In genomic region chr4:174365018-174365587, GRCh38 we compare ENCODE assay signal across 8 cellular contexts.
DNase-seq lines count a peak whose midpoint lies in the region; ATAC-seq, FAIRE-seq and TF ChIP-seq lines count a peak whose summit lies in the region.

No MANE protein-coding gene starts in this region.

- no peaks in the 10 kb centered on the region for H3K27me3 Mint-ChIP-seq in endothelial cell (ENCODE audit: unreplicated experiment)

- peak in 3 of 4 donors; percentile 55 to 61 (median 57) for ATAC-seq in pancreas
- no peak for ATAC-seq in sciatic nerve
- no peak for ATAC-seq in omental fat pad (ENCODE audit: low FRiP score)

- H3K27ac Mint-ChIP-seq in endothelial cell (ENCODE audit: unreplicated experiment), result no peak overlapping the region

- H3K36me3 Mint-ChIP-seq in endothelial cell (ENCODE audit: low read depth, unreplicated experiment), result no peaks in the 10 kb centered on the region

- WGBS in pancreas, 2 donors, result 6 to 8% methylated on average over 2 of the region's 2 CpGs

- no peaks in the 10 kb centered on the region for H3K4me1 Mint-ChIP-seq in endothelial cell (ENCODE audit: unreplicated experiment)

- no peaks in the 10 kb centered on the region for H3K36me3 ChIP-seq in pancreas

- H3K27ac ChIP-seq in pancreas, result no peak overlapping the region

- H3K9me3 ChIP-seq in pancreas, result no peaks in the 10 kb centered on the region

- no peaks in the 10 kb centered on the region for H3K4me1 ChIP-seq in pancreas

- TF ChIP-seq CTCF in AG09309 (IDR thresholded peaks at IDR 0.05; ENCODE audit: control insufficient read depth, insufficient read depth, low read depth, low read length, missing control alignments), result peak; percentile 34
- peak; percentile 88 for TF ChIP-seq CTCF in endothelial cell (IDR thresholded peaks at IDR 0.05; ENCODE audit: unreplicated experiment)
- TF ChIP-seq CTCF in pancreas (IDR thresholded peaks at IDR 0.05), result peak in 2 of 4 donors; percentile 32 to 41
- TF ChIP-seq CTCF in omental fat pad (IDR thresholded peaks at IDR 0.05), result no peak

- DNase-seq in AG09309 (ENCODE audit: low read depth), result peak; percentile 20
- DNase-seq in GM04504 (ENCODE audit: low read depth), result peak; percentile 10
- peak; percentile 7 for DNase-seq in NCI-H748 treated with DMSO at 0.1 percent for 48 hours (lab: John Stamatoyannopoulos, UW)
- DNase-seq in endothelial cell (ENCODE audit: low spot score), result peak; percentile 41
- DNase-seq in pancreas, result peak in 1 of 6 donors; percentile 5
- no peak for DNase-seq in sciatic nerve (ENCODE audit: low spot score)
- DNase-seq in UCSD-AML1 (lab: John Stamatoyannopoulos, UW; ENCODE audit: unreplicated experiment), result no peak
- DNase-seq in omental fat pad (ENCODE audit: low spot score), result no peak

- intact Hi-C loops in pancreas (cut with DNase I) (loop anchor here in 2 of 3 donors (5.0 to 10.0 kb wide), 2 partner anchors 267 to 350 kb away; no protein-coding TSS in a partner anchor), sciatic nerve (cut with DNase I) (no loop called here)

- peak; percentile 98 for FAIRE-seq in pancreas (lab: Jason Lieb, UNC)

- no peaks in the 10 kb centered on the region for H3K9me3 Mint-ChIP-seq in endothelial cell (ENCODE audit: unreplicated experiment)

- no peaks in the 10 kb centered on the region for H3K27me3 ChIP-seq in pancreas

- no peak overlapping the region for H3K4me3 Mint-ChIP-seq in endothelial cell (ENCODE audit: unreplicated experiment)

- no peak overlapping the region for H3K4me3 ChIP-seq in AG09309 (ENCODE audit: control insufficient read depth, low read depth, low read length)
- no peak overlapping the region for H3K4me3 ChIP-seq in pancreas

Comparison
In these comparisons a context has a peak if more than half of its experiments do, and no peak if none do; other contexts are left out.
1. DNase-seq: peak in AG09309 (single experiment), GM04504 (single experiment), NCI-H748 treated with DMSO at 0.1 percent for 48 hours (single experiment) and endothelial cell (single experiment); none in sciatic nerve (single experiment), UCSD-AML1 (single experiment) and omental fat pad (single experiment).
2. CTCF ChIP-seq: peak in AG09309 (single experiment) and endothelial cell (single experiment); none in omental fat pad (0 of 3).
3. ATAC-seq: peak in pancreas (3 of 4); none in sciatic nerve (single experiment) and omental fat pad (single experiment).